Comparison of ENCODE assay signal across 8 cellular contexts in genomic region chr9:7799234-7799933, GRCh38. TPM values are rescaled to one million over a fixed set of nuclear protein-coding genes. Genes with fewer than 3 reads are reported as not detected.
DNase-seq lines count a peak whose midpoint lies in the region; ATAC-seq and TF ChIP-seq lines count a peak whose summit lies in the region.

Gene DMAC1 (minus strand): TSS chr9:7799778. CDS start chr9:7799734, 44 bp downstream.

- peak; percentile 88 for DNase-seq in NCI-H1092 treated with DMSO at 0.1 percent for 48 hours (lab: John Stamatoyannopoulos, UW)
- peak; percentile 91 for DNase-seq in amniotic epithelial cell (ENCODE audit: low read depth)
- peak; percentile 86 for DNase-seq in left ventricle myocardium superior
- peak; percentile 60 for DNase-seq in prostate gland (ENCODE audit: low spot score)

- TF ChIP-seq POLR2A in GM10847 (IDR thresholded peaks at IDR 0.05; ENCODE audit: extremely low read depth, insufficient read length) (peak; percentile 58), prostate gland (IDR thresholded peaks at IDR 0.05) (peak; percentile 37)

- ATAC-seq in HG02610 (IDR thresholded peaks at IDR 0.05; ENCODE audit: unreplicated experiment), result peak; percentile 89
- ATAC-seq in left ventricle myocardium superior, result peak; percentile 99

- TF ChIP-seq CTCF in prostate gland (IDR thresholded peaks at IDR 0.05), result no peak

- H3K27me3 ChIP-seq in prostate gland (replicated peaks; ENCODE audit: insufficient read depth), result no peaks in the 10 kb centered on the region

- intact Hi-C loops in T-helper 1 cell treated with Interleukin-12 subunit alpha and Interleukin-12 subunit beta and Interleukin-4 antibody, amounts not matched to agents 30 ng/mL and 1 ng/mL, for 36 hours (cut with micrococcal nuclease), result loop anchor here (1.0 to 5.0 kb wide), 10 partner anchors 43 to 1118 kb away; partner anchors contain the start of gene KDM4C
- intact Hi-C loops in left ventricle myocardium superior (cut with micrococcal nuclease), result no loop called here
- intact Hi-C loops in prostate gland (cut with DNase I), result no loop called here

- H3K27ac ChIP-seq in prostate gland, result peak within 1 kb of the TSS; percentile 77 to 86
- peak within 1 kb of the TSS; percentile 93 for H3K27ac ChIP-seq in urinary bladder (ENCODE audit: low read depth)

- H3K9me3 ChIP-seq in prostate gland, result no peaks in the 10 kb centered on the region

- H3K4me1 ChIP-seq in prostate gland (replicated peaks) (no peaks in the 10 kb centered on the region), urinary bladder (ENCODE audit: insufficient read depth) (no peaks in the 10 kb centered on the region)

- WGBS in prostate gland, result 1% methylated on average over 44 of the region's 46 CpGs
- WGBS in urinary bladder, result under 1% methylated on average over 46 of the region's 46 CpGs

- H3K36me3 ChIP-seq in prostate gland, result no peaks in the 10 kb centered on the region
- no peaks in the 10 kb centered on the region for H3K36me3 ChIP-seq in urinary bladder (ENCODE audit: insufficient read depth)

- H3K4me3 ChIP-seq in prostate gland (peak within 1 kb of the TSS; percentile 62 to 83), urinary bladder (ENCODE audit: low read depth, low read length) (peak within 1 kb of the TSS; percentile 94)

RNA-seq across cellular contexts. Expression of gene DMAC1, which starts in this region (rescaled TPM):
- 44.9 and 46.8 TPM in 2 replicates for total RNA-seq in T-helper 1 cell treated with Interleukin-12 subunit alpha and Interleukin-12 subunit beta and Interleukin-4 antibody, amounts not matched to agents 30 ng/mL and 1 ng/mL, for 36 hours
- total RNA-seq in left ventricle myocardium superior (133 TPM), prostate gland (10 to 100 TPM; 16.6 to 22.5 TPM), urinary bladder (25.0 TPM)
- 23.9 TPM for polyA plus RNA-seq in urinary bladder

Comparison
In these comparisons a context has a peak if more than half of its experiments do, and no peak if none do; other contexts are left out.
1. Peak in every context shown above with its lines: DNase-seq, ATAC-seq, H3K4me3 ChIP-seq and H3K27ac ChIP-seq.